Comparison of ENCODE assay signal across 3 cellular contexts in genomic region chr6:150463852-150464251, GRCh38.
"Had no signal": no experiment of that assay in that cellular context is flagged by ENCODE, and none has a peak within 500 bp of the region (broad histone marks: within the 10 kb centered on the region; RNA-seq: fewer than 3 reads in every experiment).

No MANE protein-coding gene starts in this region.

- H3K4me3 ChIP-seq: GM12878 had no signal

- DNase-seq: GDM1, GF-D8 had no signal
